In genomic region chr9:113720495-113720894, GRCh38 we compare ENCODE assay signal across 20 cellular contexts.
DNase-seq lines count a peak whose midpoint lies in the region; ATAC-seq and TF ChIP-seq lines count a peak whose summit lies in the region.
"Had no signal": no experiment of that assay in that cellular context is flagged by ENCODE, and none has a peak within 500 bp of the region (broad histone marks: within the 10 kb centered on the region; RNA-seq: fewer than 3 reads in every experiment).

No MANE protein-coding gene starts in this region.

- H3K9me3 Mint-ChIP-seq in WTC11, result peaks cover 16% of the 10 kb centered on the region

- no peak for TF ChIP-seq CTCF in WTC11 (IDR thresholded peaks at IDR 0.05)
- TF ChIP-seq CTCF in Peyer's patch (IDR thresholded peaks at IDR 0.05), result no peak

- H3K36me3 ChIP-seq in HUES64 (ENCODE audit: insufficient read depth, low read length) (no peaks in the 10 kb centered on the region), iPS-20b (ENCODE audit: insufficient read depth, low read depth, low read length) (no peaks in the 10 kb centered on the region), Peyer's patch (no peaks in the 10 kb centered on the region)
- H3K36me3 ChIP-seq: SJCRH30 had no signal

- H3K4me1 Mint-ChIP-seq in WTC11, result peaks cover 11% of the 10 kb centered on the region
- H3K4me1 Mint-ChIP-seq: B cell had no signal

- peaks cover 14% of the 10 kb centered on the region for H3K27me3 Mint-ChIP-seq in WTC11 (ENCODE audit: low read depth)

- no peak overlapping the region for H3K4me3 Mint-ChIP-seq in WTC11
- H3K4me3 Mint-ChIP-seq: B cell; CD4-positive, alpha-beta T cell had no signal

- ATAC-seq in WTC11 (peak; percentile 80), left cardiac atrium (no peak), HG03565 (IDR thresholded peaks at IDR 0.05; ENCODE audit: unreplicated experiment) (no peak)
- ATAC-seq: HepG2 had no signal

- POLR2A ChIA-PET in WTC11 (lab: Charles Lee), result no interaction called here

- no peaks in the 10 kb centered on the region for H3K9me3 ChIP-seq in HUES64 (ENCODE audit: insufficient read depth, low read depth, low read length)
- H3K9me3 ChIP-seq in iPS-20b (ENCODE audit: insufficient read depth, low read depth, low read length), result no peaks in the 10 kb centered on the region; the same call in 1 of the 2 replicates
- H3K9me3 ChIP-seq in Peyer's patch, result peaks cover 0 to 6% (median 0%) of the 10 kb centered on the region in 4 donors

- H3K27ac Mint-ChIP-seq in WTC11, result peak overlapping the region; percentile 17
- H3K27ac Mint-ChIP-seq: B cell; CD4-positive, alpha-beta T cell had no signal

- H3K27ac ChIP-seq in HUES64 (ENCODE audit: low read depth, low read length), result peak overlapping the region; percentile 53; the same call in 1 of the 2 replicates
- H3K27ac ChIP-seq in iPS-20b (ENCODE audit: low read length), result no peak overlapping the region
- no peak overlapping the region for H3K27ac ChIP-seq in Peyer's patch
- H3K27ac ChIP-seq: GM23248, RWPE1, SJCRH30 had no signal

- H3K4me3 ChIP-seq in HUES64 (ENCODE audit: low read length) (no peak overlapping the region), iPS-20b (ENCODE audit: low read length) (peak overlapping the region; percentile 26; the same call in 1 of the 2 replicates), Peyer's patch (no peak overlapping the region)
- H3K4me3 ChIP-seq: GM23248, SJCRH30 had no signal

- DNase-seq in GDM1 (lab: John Stamatoyannopoulos, UW) (peak; percentile 40), WTC11 (ENCODE audit: low spot score) (no peak), ureter (ENCODE audit: low spot score) (no peak), left cardiac atrium (no peak), Peyer's patch (no peak)
- DNase-seq: ACHN; CD4-positive, alpha-beta T cell; DMS79; GM23248; MM.1S; NCI-H1436; NCI-H2029 treated with DMSO at 0.1 percent for 48 hours; NCI-H510A treated with DMSO at 0.1 percent for 48 hours; SJCRH30 had no signal

- H3K4me1 ChIP-seq in HUES64 (ENCODE audit: insufficient read depth, low read length) (peaks cover 15% of the 10 kb centered on the region; the same call in 1 of the 2 replicates), iPS-20b (ENCODE audit: insufficient read depth, low read length) (0 out of 2 replicates have a peak, but pooled peaks cover 11% of the 10 kb centered on the region), Peyer's patch (no peaks in the 10 kb centered on the region)
- H3K4me1 ChIP-seq: SJCRH30 had no signal

- H3K9ac ChIP-seq in HUES64 (ENCODE audit: low read depth, low read length) (no peak overlapping the region), iPS-20b (ENCODE audit: low read depth, low read length) (no peak overlapping the region)
- H3K9ac ChIP-seq: GM23248 had no signal

- intact Hi-C loops in left cardiac atrium (cut with DNase I), result no loop called here

- CTCF ChIA-PET in WTC11 (lab: Charles Lee), result interaction anchor here (0.8 to 1.0 kb wide), 2 partner anchors 36 to 327 kb away, joined by 3 read pairs; no protein-coding TSS in a partner anchor

- TF ChIP-seq POLR2A in Peyer's patch (IDR thresholded peaks at IDR 0.05), result no peak

- whole genome bisulfite sequencing in HUES64, result 28% methylated on average over 3 of the region's 4 CpGs

- H3K36me3 Mint-ChIP-seq in WTC11, result peaks cover 10% of the 10 kb centered on the region

- H3K27me3 ChIP-seq in HUES64 (ENCODE audit: insufficient read depth, low read length) (peaks cover 3% of the 10 kb centered on the region; the same call in 1 of the 2 replicates), iPS-20b (ENCODE audit: insufficient read depth, low read length) (peaks cover 10% of the 10 kb centered on the region; the same call in 1 of the 2 replicates), Peyer's patch (no peaks in the 10 kb centered on the region)
- H3K27me3 ChIP-seq: SJCRH30 had no signal

TF ChIP-seq in WTC11, 78 proteins besides CTCF, POLR2A, EP300 and RAD21:
- TF ChIP-seq HMGA2 (CRISPR knock-in tag; IDR thresholded peaks at IDR 0.05) (no peak), ZNF423 (CRISPR knock-in tag; IDR thresholded peaks at IDR 0.05) (peak; percentile 79)
